ENCODE assay signal across 23 cellular contexts in the genomic region with DNA sequence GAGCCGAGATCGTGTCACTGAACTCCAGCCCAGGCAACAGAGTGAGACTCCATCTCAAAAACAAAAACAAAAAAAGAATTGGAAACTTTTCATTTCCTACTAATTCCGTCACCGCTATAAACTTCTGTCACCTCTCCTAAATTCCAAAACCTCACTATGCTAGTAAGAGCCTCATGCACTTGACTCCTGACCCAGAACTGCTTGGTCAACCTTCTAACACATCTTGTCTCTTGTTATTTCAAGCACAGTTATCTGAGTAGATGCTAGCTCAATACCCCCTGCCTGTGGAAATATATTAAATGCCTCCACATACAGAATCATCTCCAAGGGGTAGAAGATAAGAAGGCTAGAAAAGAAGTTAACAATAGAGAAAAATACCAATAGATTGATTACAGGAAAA.
"Had no signal": no experiment of that assay in that cellular context is flagged by ENCODE, and none has a peak within 500 bp of the region (broad histone marks: within the 10 kb centered on the region; RNA-seq: fewer than 3 reads in every experiment).

No MANE protein-coding gene starts in this region.

- DNase-seq: colonic mucosa; cortex of kidney; dermis blood vessel endothelial cell; dorsolateral prefrontal cortex; effector CD4-positive, alpha-beta T cell; effector CD8-positive, alpha-beta T cell; effector memory CD4-positive, alpha-beta T cell; effector memory CD8-positive, alpha-beta T cell; endodermal cell; erythroblast; esophagus squamous epithelium; foreskin fibroblast; foreskin keratinocyte; foreskin melanocyte; gastrocnemius medialis; glutamatergic neuron; head of caudate nucleus; heart left ventricle; heart right ventricle had no signal

- H3K4me1 ChIP-seq: colonic mucosa, esophagus muscularis mucosa, esophagus squamous epithelium, foreskin keratinocyte, gastrocnemius medialis, gastroesophageal sphincter, heart left ventricle, heart right ventricle had no signal

- H3K27me3 ChIP-seq: colonic mucosa, dorsolateral prefrontal cortex, esophagus muscularis mucosa, esophagus squamous epithelium, gastrocnemius medialis, gastroesophageal sphincter, heart left ventricle, heart right ventricle had no signal

- H3K9me3 ChIP-seq: colonic mucosa, esophagus muscularis mucosa, esophagus squamous epithelium, gastrocnemius medialis, gastroesophageal sphincter, heart left ventricle, heart right ventricle had no signal

- H3K36me3 ChIP-seq: colonic mucosa, esophagus muscularis mucosa, esophagus squamous epithelium, gastrocnemius medialis, gastroesophageal sphincter, heart left ventricle, heart right ventricle had no signal

- H3K27ac ChIP-seq: colonic mucosa, coronary artery, dorsolateral prefrontal cortex, epithelial cell of prostate, esophagus muscularis mucosa, esophagus squamous epithelium, foreskin keratinocyte, gastrocnemius medialis, gastroesophageal sphincter, heart left ventricle, heart right ventricle had no signal

- H3K4me3 ChIP-seq: colonic mucosa, coronary artery, dorsolateral prefrontal cortex, esophagus muscularis mucosa, esophagus squamous epithelium, gastrocnemius medialis, gastroesophageal sphincter, heart left ventricle, heart right ventricle had no signal
